In the genomic region with DNA sequence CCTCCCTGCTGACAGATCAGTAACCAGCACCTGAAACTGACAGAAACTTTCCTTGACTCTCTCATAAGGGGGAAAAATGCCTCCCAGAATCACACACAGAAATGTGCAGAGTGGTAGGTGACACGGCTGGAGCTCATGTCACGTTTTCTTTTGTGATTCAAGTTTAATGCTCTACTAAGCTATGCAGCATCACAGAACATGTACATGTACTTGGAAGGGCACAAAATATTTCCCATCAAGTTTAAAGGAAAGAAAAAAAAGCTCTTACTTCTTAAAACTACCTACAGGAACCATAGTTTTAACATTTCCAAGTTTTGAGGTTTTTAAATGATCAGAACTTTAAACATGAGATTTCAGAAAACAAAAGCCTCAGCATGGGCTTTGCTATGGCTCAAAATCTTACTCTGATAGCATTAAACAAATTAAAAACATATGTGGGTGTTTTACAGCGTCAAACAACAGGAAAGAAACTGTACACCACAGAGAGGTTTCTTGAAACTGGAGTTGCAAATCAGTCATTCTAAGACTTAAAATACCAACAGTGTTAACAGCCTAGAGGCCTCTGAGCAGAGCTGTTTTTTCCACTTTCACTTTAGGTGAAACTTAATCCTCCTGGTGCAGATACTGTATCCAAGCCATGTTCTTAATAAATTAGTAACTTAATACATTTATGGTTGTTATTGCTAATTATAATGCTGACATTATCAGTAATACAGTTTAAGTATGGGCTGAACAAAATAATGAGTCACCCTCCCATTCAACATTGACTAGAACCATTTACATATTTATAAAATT, we compare ENCODE assay signal across 1 cellular context.
TF ChIP-seq lines count a peak whose summit lies in the region.

No MANE protein-coding gene starts in this region.

TF ChIP-seq in GM12878, 131 proteins besides CTCF, POLR2A, EP300 and RAD21 (continued from another document and continues in another):
- TF ChIP-seq, protein P1, sequence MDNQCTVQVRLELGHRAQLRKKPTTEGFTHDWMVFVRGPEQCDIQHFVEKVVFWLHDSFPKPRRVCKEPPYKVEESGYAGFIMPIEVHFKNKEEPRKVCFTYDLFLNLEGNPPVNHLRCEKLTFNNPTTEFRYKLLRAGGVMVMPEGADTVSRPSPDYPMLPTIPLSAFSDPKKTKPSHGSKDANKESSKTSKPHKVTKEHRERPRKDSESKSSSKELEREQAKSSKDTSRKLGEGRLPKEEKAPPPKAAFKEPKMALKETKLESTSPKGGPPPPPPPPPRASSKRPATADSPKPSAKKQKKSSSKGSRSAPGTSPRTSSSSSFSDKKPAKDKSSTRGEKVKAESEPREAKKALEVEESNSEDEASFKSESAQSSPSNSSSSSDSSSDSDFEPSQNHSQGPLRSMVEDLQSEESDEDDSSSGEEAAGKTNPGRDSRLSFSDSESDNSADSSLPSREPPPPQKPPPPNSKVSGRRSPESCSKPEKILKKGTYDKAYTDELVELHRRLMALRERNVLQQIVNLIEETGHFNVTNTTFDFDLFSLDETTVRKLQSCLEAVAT (IDR thresholded peaks at IDR 0.05): no peak; the same call in 1 of the 2 replicates
- TF ChIP-seq NR2F1 (conservative IDR thresholded peaks at IDR 0.05): no peak; the same call in 1 of the 2 replicates
- no peak for TF ChIP-seq STAT1 (conservative IDR thresholded peaks at IDR 0.05)
- peak; percentile 48; the same call in 1 of the 2 replicates for TF ChIP-seq BACH1 (IDR thresholded peaks at IDR 0.05; ENCODE audit: borderline replicate concordance)
- 0 out of 2 replicates have a peak, but pooled peaks have one; percentile 26 for TF ChIP-seq POLR2AphosphoS5 (IDR thresholded peaks at IDR 0.05; ENCODE audit: low read length)
- peak; percentile 67; the same call in 1 of the 2 replicates for TF ChIP-seq MXI1 (IDR thresholded peaks at IDR 0.05; ENCODE audit: low read depth, low read length)
- TF ChIP-seq ATF7 (IDR thresholded peaks at IDR 0.05; ENCODE audit: low read depth): peak; percentile 71
- TF ChIP-seq IKZF1 (conservative IDR thresholded peaks at IDR 0.05): peak; percentile 61
- TF ChIP-seq CHD4 (IDR thresholded peaks at IDR 0.05): 0 out of 2 replicates have a peak, but pooled peaks have one; percentile 51
- TF ChIP-seq GATAD2B (conservative IDR thresholded peaks at IDR 0.05; ENCODE audit: low read depth): no peak; the same call in 1 of the 2 replicates
- no peak for TF ChIP-seq ZNF207 (IDR thresholded peaks at IDR 0.05; ENCODE audit: borderline replicate concordance)
- peak; percentile 63 for TF ChIP-seq DPF2 (IDR thresholded peaks at IDR 0.05)
- peak; percentile 93 for TF ChIP-seq RUNX3 (IDR thresholded peaks at IDR 0.05; ENCODE audit: low read length)
- TF ChIP-seq PAX5 (IDR thresholded peaks at IDR 0.05; ENCODE audit: borderline replicate concordance, low read depth, low read length): 0 out of 2 replicates have a peak, but pooled peaks have one; percentile 62
- peak; percentile 92 for TF ChIP-seq SKIL (IDR thresholded peaks at IDR 0.05; ENCODE audit: low read depth, poor library complexity, severe bottlenecking)
- peak; percentile 91 for TF ChIP-seq NFIC (IDR thresholded peaks at IDR 0.05; ENCODE audit: low read depth, low read length)
- TF ChIP-seq CHD2 (IDR thresholded peaks at IDR 0.05; ENCODE audit: borderline replicate concordance, low read depth, low read length): 0 out of 2 replicates have a peak, but pooled peaks have one; percentile 27
- TF ChIP-seq, protein P2, sequence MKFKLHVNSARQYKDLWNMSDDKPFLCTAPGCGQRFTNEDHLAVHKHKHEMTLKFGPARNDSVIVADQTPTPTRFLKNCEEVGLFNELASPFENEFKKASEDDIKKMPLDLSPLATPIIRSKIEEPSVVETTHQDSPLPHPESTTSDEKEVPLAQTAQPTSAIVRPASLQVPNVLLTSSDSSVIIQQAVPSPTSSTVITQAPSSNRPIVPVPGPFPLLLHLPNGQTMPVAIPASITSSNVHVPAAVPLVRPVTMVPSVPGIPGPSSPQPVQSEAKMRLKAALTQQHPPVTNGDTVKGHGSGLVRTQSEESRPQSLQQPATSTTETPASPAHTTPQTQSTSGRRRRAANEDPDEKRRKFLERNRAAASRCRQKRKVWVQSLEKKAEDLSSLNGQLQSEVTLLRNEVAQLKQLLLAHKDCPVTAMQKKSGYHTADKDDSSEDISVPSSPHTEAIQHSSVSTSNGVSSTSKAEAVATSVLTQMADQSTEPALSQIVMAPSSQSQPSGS (IDR thresholded peaks at IDR 0.05; ENCODE audit: low read length): peak; percentile 88
- peak; percentile 91 for TF ChIP-seq ZNF24 (IDR thresholded peaks at IDR 0.05)
- TF ChIP-seq STAT3 (IDR thresholded peaks at IDR 0.05; ENCODE audit: low read depth, low read length): 0 out of 2 replicates have a peak, but pooled peaks have one; percentile 54
- peak; percentile 72; a peak in 3 of 4 replicates for TF ChIP-seq IKZF2 (IDR thresholded peaks at IDR 0.05)
- TF ChIP-seq MEF2B (IDR thresholded peaks at IDR 0.05; ENCODE audit: partially characterized antibody, poor library complexity, severe bottlenecking): peak; percentile 66
- peak; percentile 71 to 75 for TF ChIP-seq BHLHE40 (IDR thresholded peaks at IDR 0.05; ENCODE audit: borderline replicate concordance in 1 of 2, low read depth in 2 of 2, low read length in 1 of 2)
- TF ChIP-seq, protein P3, sequence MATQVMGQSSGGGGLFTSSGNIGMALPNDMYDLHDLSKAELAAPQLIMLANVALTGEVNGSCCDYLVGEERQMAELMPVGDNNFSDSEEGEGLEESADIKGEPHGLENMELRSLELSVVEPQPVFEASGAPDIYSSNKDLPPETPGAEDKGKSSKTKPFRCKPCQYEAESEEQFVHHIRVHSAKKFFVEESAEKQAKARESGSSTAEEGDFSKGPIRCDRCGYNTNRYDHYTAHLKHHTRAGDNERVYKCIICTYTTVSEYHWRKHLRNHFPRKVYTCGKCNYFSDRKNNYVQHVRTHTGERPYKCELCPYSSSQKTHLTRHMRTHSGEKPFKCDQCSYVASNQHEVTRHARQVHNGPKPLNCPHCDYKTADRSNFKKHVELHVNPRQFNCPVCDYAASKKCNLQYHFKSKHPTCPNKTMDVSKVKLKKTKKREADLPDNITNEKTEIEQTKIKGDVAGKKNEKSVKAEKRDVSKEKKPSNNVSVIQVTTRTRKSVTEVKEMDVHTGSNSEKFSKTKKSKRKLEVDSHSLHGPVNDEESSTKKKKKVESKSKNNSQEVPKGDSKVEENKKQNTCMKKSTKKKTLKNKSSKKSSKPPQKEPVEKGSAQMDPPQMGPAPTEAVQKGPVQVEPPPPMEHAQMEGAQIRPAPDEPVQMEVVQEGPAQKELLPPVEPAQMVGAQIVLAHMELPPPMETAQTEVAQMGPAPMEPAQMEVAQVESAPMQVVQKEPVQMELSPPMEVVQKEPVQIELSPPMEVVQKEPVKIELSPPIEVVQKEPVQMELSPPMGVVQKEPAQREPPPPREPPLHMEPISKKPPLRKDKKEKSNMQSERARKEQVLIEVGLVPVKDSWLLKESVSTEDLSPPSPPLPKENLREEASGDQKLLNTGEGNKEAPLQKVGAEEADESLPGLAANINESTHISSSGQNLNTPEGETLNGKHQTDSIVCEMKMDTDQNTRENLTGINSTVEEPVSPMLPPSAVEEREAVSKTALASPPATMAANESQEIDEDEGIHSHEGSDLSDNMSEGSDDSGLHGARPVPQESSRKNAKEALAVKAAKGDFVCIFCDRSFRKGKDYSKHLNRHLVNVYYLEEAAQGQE (IDR thresholded peaks at IDR 0.05; ENCODE audit: low read depth, low read length): 0 out of 2 replicates have a peak, but pooled peaks have one; percentile 13
- peak; percentile 70; the same call in 1 of the 2 replicates for TF ChIP-seq CREM (IDR thresholded peaks at IDR 0.05; ENCODE audit: low read depth)
- no peak for TF ChIP-seq ZZZ3 (IDR thresholded peaks at IDR 0.05; ENCODE audit: control insufficient read depth, insufficient read length, low read depth)
- TF ChIP-seq, protein P4, sequence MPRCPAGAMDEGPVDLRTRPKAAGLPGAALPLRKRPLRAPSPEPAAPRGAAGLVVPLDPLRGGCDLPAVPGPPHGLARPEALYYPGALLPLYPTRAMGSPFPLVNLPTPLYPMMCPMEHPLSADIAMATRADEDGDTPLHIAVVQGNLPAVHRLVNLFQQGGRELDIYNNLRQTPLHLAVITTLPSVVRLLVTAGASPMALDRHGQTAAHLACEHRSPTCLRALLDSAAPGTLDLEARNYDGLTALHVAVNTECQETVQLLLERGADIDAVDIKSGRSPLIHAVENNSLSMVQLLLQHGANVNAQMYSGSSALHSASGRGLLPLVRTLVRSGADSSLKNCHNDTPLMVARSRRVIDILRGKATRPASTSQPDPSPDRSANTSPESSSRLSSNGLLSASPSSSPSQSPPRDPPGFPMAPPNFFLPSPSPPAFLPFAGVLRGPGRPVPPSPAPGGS (IDR thresholded peaks at IDR 0.05; ENCODE audit: borderline replicate concordance, insufficient read depth, low read depth, low read length, poor library complexity, severe bottlenecking): peak; percentile 23
- TF ChIP-seq POU2F2 (IDR thresholded peaks at IDR 0.05; ENCODE audit: borderline replicate concordance, low read depth, low read length): peak; percentile 78; the same call in 2 of the 3 replicates
- TF ChIP-seq CREB1 (IDR thresholded peaks at IDR 0.05; ENCODE audit: low read depth): peak; percentile 70
- peak; percentile 84 for TF ChIP-seq MEF2A (IDR thresholded peaks at IDR 0.05; ENCODE audit: insufficient read depth, low read depth, low read length)
- TF ChIP-seq TBL1XR1 (IDR thresholded peaks at IDR 0.05; ENCODE audit: low read depth, low read length): peak; percentile 83
- peak; percentile 1 for TF ChIP-seq PBX3 (IDR thresholded peaks at IDR 0.05; ENCODE audit: insufficient replicate concordance, low read depth, low read length)
- TF ChIP-seq RELB (IDR thresholded peaks at IDR 0.05; ENCODE audit: low read depth): peak; percentile 68
- peak; percentile 51 for TF ChIP-seq RAD51 (IDR thresholded peaks at IDR 0.05)
- peak; percentile 79 for TF ChIP-seq BCL11A (IDR thresholded peaks at IDR 0.05; ENCODE audit: low read depth, low read length)
- peak; percentile 33; the same call in 1 of the 2 replicates for TF ChIP-seq ZBED1 (IDR thresholded peaks at IDR 0.05; ENCODE audit: borderline replicate concordance)
- no peak for TF ChIP-seq NBN (IDR thresholded peaks at IDR 0.05)
- TF ChIP-seq, protein P5, sequence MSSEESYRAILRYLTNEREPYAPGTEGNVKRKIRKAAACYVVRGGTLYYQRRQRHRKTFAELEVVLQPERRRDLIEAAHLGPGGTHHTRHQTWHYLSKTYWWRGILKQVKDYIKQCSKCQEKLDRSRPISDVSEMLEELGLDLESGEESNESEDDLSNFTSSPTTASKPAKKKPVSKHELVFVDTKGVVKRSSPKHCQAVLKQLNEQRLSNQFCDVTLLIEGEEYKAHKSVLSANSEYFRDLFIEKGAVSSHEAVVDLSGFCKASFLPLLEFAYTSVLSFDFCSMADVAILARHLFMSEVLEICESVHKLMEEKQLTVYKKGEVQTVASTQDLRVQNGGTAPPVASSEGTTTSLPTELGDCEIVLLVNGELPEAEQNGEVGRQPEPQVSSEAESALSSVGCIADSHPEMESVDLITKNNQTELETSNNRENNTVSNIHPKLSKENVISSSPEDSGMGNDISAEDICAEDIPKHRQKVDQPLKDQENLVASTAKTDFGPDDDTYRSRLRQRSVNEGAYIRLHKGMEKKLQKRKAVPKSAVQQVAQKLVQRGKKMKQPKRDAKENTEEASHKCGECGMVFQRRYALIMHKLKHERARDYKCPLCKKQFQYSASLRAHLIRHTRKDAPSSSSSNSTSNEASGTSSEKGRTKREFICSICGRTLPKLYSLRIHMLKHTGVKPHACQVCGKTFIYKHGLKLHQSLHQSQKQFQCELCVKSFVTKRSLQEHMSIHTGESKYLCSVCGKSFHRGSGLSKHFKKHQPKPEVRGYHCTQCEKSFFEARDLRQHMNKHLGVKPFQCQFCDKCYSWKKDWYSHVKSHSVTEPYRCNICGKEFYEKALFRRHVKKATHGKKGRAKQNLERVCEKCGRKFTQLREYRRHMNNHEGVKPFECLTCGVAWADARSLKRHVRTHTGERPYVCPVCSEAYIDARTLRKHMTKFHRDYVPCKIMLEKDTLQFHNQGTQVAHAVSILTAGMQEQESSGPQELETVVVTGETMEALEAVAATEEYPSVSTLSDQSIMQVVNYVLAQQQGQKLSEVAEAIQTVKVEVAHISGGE (CRISPR knock-in tag; IDR thresholded peaks at IDR 0.05): no peak
- no peak for TF ChIP-seq YBX1 (IDR thresholded peaks at IDR 0.05)
